Comparison of ENCODE assay signal across 8 cellular contexts in genomic region chr4:67087897-67088296, GRCh38.
DNase-seq lines count a peak whose midpoint lies in the region; ATAC-seq, FAIRE-seq and TF ChIP-seq lines count a peak whose summit lies in the region.

No MANE protein-coding gene starts in this region.

- no peaks in the 10 kb centered on the region for H3K36me3 ChIP-seq in gastrocnemius medialis

- no peaks in the 10 kb centered on the region for H3K4me1 ChIP-seq in gastrocnemius medialis

- intact Hi-C loops in gastrocnemius medialis (cut with DNase I; ENCODE audit: low total_unique reads) = loop anchor here (5.0 kb wide), 1 partner anchor 239 kb away; no protein-coding TSS in a partner anchor

- DNase-seq in GM12892 (ENCODE audit: insufficient read length) (no peak), KBM-7 (peak; percentile 61), UCSD-AML1 (lab: John Stamatoyannopoulos, UW; ENCODE audit: unreplicated experiment) (peak; percentile 15), fibroblast of mammary gland (ENCODE audit: low read depth) (peak; percentile 30), gastrocnemius medialis (no peak), H4 (ENCODE audit: low spot score) (no peak), NCI-H1436 treated with DMSO at 0.1 percent for 48 hours (lab: John Stamatoyannopoulos, UW) (no peak)

- in situ Hi-C loops in KBM-7 (cut with MboI; ENCODE audit: low pct_unique_long_range_greater_than_20kb, low sequenced_read_pairs) (no loop called here), gastrocnemius medialis (cut with MboI; ENCODE audit: low sequenced_read_pairs in 4 of 4) (loop anchor here in 1 of 4 donors (10.0 kb wide), 1 partner anchor 237 kb away; no protein-coding TSS in a partner anchor)

- H3K27me3 ChIP-seq in gastrocnemius medialis = no peaks in the 10 kb centered on the region

- peak; percentile 84 for ATAC-seq in GM21717 (IDR thresholded peaks at IDR 0.05; ENCODE audit: unreplicated experiment)
- no peak for ATAC-seq in gastrocnemius medialis

- H3K9me3 ChIP-seq in gastrocnemius medialis = no peaks in the 10 kb centered on the region

- H3K27ac ChIP-seq in gastrocnemius medialis = no peak overlapping the region

- H3K4me3 ChIP-seq in fibroblast of mammary gland (ENCODE audit: control insufficient read depth, low read depth, low read length) = no peak overlapping the region
- no peak overlapping the region for H3K4me3 ChIP-seq in gastrocnemius medialis

- peak; percentile 74 for FAIRE-seq in GM12892 (lab: Jason Lieb, UNC)

- TF ChIP-seq POLR2A in GM12892 (IDR thresholded peaks at IDR 0.05; ENCODE audit: low read depth, low read length) (no peak), gastrocnemius medialis (IDR thresholded peaks at IDR 0.05) (no peak)

- TF ChIP-seq CTCF in fibroblast of mammary gland (conservative IDR thresholded peaks at IDR 0.05; ENCODE audit: control insufficient read depth, insufficient read depth, low read depth, low read length) (peak; percentile 50), gastrocnemius medialis (IDR thresholded peaks at IDR 0.05 in 4 of 5, conservative IDR thresholded peaks at IDR 0.05 in 1 of 5) (peak in 3 of 5 experiments; percentile 18 to 35 (median 24))

Comparison
In these comparisons a context has a peak if more than half of its experiments do, and no peak if none do; other contexts are left out.
1. DNase-seq: peak in KBM-7 (single experiment), UCSD-AML1 (single experiment) and fibroblast of mammary gland (single experiment); none in GM12892 (single experiment), gastrocnemius medialis (0 of 2), H4 (single experiment) and NCI-H1436 treated with DMSO at 0.1 percent for 48 hours (single experiment).